ENCODE assay signal across 1 cellular context in the genomic region with DNA sequence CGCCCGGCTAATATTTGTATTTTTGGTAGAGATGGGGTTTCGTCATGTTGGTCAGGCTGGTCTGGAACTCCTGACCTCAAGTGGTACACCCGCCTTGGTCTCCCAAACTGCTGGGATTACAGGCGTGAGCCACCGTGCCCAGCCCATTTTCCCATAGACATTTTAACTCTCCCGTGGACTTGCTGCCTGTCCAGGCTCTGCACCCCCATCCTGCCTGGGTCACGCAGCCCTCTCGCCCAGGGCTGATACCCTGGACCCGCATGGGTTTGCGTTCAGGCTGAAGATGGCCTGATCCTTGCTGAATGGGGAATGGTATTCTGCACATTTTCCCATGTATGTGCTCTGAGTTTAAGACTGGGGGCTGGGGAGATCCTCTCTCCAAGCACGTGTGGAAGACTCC.
TF ChIP-seq lines count a peak whose summit lies in the region.

No MANE protein-coding gene starts in this region.

TF ChIP-seq in SK-N-SH, 30 proteins besides CTCF, POLR2A, EP300 and RAD21 (continued from another document):
- TF ChIP-seq RCOR1 (IDR thresholded peaks at IDR 0.05; ENCODE audit: low read length) (no peak), SMC3 (IDR thresholded peaks at IDR 0.05; ENCODE audit: low read depth, low read length) (no peak), TAF1 (IDR thresholded peaks at IDR 0.05; ENCODE audit: borderline replicate concordance, low read depth, low read length) (no peak), NRF1 (IDR thresholded peaks at IDR 0.05; ENCODE audit: low read depth, low read length) (no peak)
